Comparison of ENCODE assay signal across 7 cellular contexts in the genomic region with DNA sequence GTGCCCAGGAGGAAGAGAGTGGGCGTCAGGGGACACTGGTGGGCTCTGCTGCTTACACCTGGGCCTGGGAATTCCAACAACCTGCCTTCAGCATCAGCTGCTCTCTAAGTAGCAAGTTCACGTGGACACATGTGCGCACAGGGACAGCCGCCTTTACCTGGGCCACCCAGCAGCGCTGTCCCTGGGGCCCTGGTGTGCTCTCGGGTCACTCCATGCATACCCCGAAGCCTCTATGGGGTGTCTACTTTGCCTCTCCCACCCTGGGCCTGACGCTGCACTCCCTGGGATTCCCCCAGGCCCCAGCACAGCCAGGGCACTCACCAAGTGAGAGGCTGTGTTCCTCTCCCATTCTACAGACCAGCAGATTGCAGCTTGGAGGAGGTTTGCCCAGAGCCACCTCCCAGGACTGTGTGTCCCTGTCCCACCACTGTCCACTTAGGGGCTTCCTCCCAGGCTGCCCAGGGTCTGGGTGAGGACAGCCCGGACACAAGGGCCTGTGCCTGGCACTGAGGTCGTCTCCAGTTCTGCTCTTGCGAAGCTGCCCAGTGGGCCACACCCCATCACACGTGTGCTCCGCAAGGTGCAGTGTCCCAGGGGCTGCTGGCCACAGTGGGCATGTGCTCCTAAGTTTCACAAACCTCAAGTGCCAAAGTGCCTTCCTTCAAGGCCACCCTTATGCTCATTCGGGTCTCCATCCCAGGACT. TPM values are rescaled to one million over a fixed set of nuclear protein-coding genes. Genes with fewer than 3 reads are reported as not detected.
A peak's percentile ranks its signal among the peaks of the same experiment; 100 is the strongest.
DNase-seq lines count a peak whose midpoint lies in the region; ATAC-seq and TF ChIP-seq lines count a peak whose summit lies in the region.

No MANE protein-coding gene starts in this region.

- POLR2A ChIA-PET in PC-9 (lab: Charles Lee; ENCODE audit: unreplicated experiment): interaction anchor here (0.5 kb wide), 1 partner anchor 16 kb away, joined by 3 read pairs; no protein-coding TSS in a partner anchor

- peaks cover 22% of the 10 kb centered on the region; the same call in 1 of the 2 replicates for H3F3A ChIP-seq in PC-9 (ENCODE audit: insufficient read depth, low read depth)

- peaks cover 77% of the 10 kb centered on the region for H3K4me1 Mint-ChIP-seq in stimulated activated naive CD8-positive, alpha-beta T cell treated with anti-CD3 and anti-CD28 coated beads, Interleukin-15, amount 100 ng/mL, for 72 hours

- peak overlapping the region; percentile 85 to 86 for H3K27ac Mint-ChIP-seq in stimulated activated naive CD8-positive, alpha-beta T cell treated with anti-CD3 and anti-CD28 coated beads, Interleukin-15, amount 100 ng/mL, for 72 hours

- H3K27ac ChIP-seq in PC-9: 0 out of 2 replicates have a peak overlapping the region, but pooled peaks have one; percentile 1
- H3K27ac ChIP-seq in adrenal gland: peak overlapping the region in 3 of 5 donors; percentile 47 to 99 (median 97)
- H3K27ac ChIP-seq in right lobe of liver: peak overlapping the region in 1 of 3 donors; percentile 59

- no peak for DNase-seq in PC-9
- peak in 4 of 7 donors; percentile 12 to 24 (median 18) for DNase-seq in adrenal gland
- peak; percentile 17 to 51 (median 47) for DNase-seq in right lobe of liver
- no peak for DNase-seq in stimulated activated naive CD8-positive, alpha-beta T cell treated with anti-CD3 and anti-CD28 coated beads, Interleukin-15, amount 100 ng/mL, for 72 hours
- no peak for DNase-seq in GM19238 (ENCODE audit: insufficient read length, low spot score)

- peaks cover 58% of the 10 kb centered on the region for H3K79me2 ChIP-seq in PC-9 (ENCODE audit: low read depth)

- 74 to 81% (median 77%) methylated on average over 2 to 14 of the region's 14 CpGs for WGBS in adrenal gland, 4 donors
- 50% methylated on average over 2 of the region's 14 CpGs for WGBS in right lobe of liver (ENCODE audit: insufficient coverage, low coverage, low lambda C conversion rate, missing lambda C conversion rate)

- H3K9me3 Mint-ChIP-seq in stimulated activated naive CD8-positive, alpha-beta T cell treated with anti-CD3 and anti-CD28 coated beads, Interleukin-15, amount 100 ng/mL, for 72 hours: no peaks in the 10 kb centered on the region

- 0 out of 2 replicates have a peak, but pooled peaks cover 7% of the 10 kb centered on the region for H3K36me3 ChIP-seq in PC-9 (ENCODE audit: low read depth)
- H3K36me3 ChIP-seq in adrenal gland (replicated peaks in 1 of 2): peaks cover 0 to 32% of the 10 kb centered on the region in 2 donors
- H3K36me3 ChIP-seq in right lobe of liver: peaks cover 0 to 32% (median 9%) of the 10 kb centered on the region in 4 donors

- no peaks in the 10 kb centered on the region for H3K9me2 ChIP-seq in PC-9 (ENCODE audit: insufficient read depth)

- no TSS peak for BruUV-seq in PC-9 (replicated peaks; lab: Mats Ljungman, UMichigan)

- peak overlapping the region; percentile 66 to 82 for H3K4me3 Mint-ChIP-seq in stimulated activated naive CD8-positive, alpha-beta T cell treated with anti-CD3 and anti-CD28 coated beads, Interleukin-15, amount 100 ng/mL, for 72 hours

- H3K4me3 ChIP-seq in PC-9 (no peak overlapping the region), adrenal gland (no peak overlapping the region), right lobe of liver (no peak overlapping the region)

- CTCF ChIA-PET in PC-9 (lab: Charles Lee): no interaction called here

- no peak overlapping the region for H3K4me2 ChIP-seq in PC-9

- H2AFZ ChIP-seq in PC-9: no peak overlapping the region

- H3K27me3 ChIP-seq in PC-9 (ENCODE audit: insufficient read depth, low read depth) (no peaks in the 10 kb centered on the region), adrenal gland (no peaks in the 10 kb centered on the region), right lobe of liver (no peaks in the 10 kb centered on the region)

- H3K9me3 ChIP-seq in PC-9 (ENCODE audit: insufficient read depth, low read depth): no peaks in the 10 kb centered on the region
- H3K9me3 ChIP-seq in adrenal gland (replicated peaks in 1 of 3): no peaks in the 10 kb centered on the region
- H3K9me3 ChIP-seq in right lobe of liver: no peaks in the 10 kb centered on the region

- TF ChIP-seq CTCF in PC-9 (conservative IDR thresholded peaks at IDR 0.05) (no peak), adrenal gland (IDR thresholded peaks at IDR 0.05) (no peak), right lobe of liver (IDR thresholded peaks at IDR 0.05) (no peak)

- intact Hi-C loops in PC-9 (cut with micrococcal nuclease; ENCODE audit: unreplicated experiment): no loop called here
- intact Hi-C loops in adrenal gland (cut with DNase I): no loop called here
- intact Hi-C loops in right lobe of liver (cut with DNase I): no loop called here

- H3K4me1 ChIP-seq in PC-9 (replicated peaks; ENCODE audit: insufficient read depth) (peaks cover 19% of the 10 kb centered on the region), adrenal gland (replicated peaks in 1 of 2) (peaks cover 57 to 75% of the 10 kb centered on the region in 2 donors), right lobe of liver (peaks cover 0 to 41% (median 16%) of the 10 kb centered on the region in 4 donors)

- H4K20me1 ChIP-seq in PC-9 (ENCODE audit: insufficient read depth): peaks cover 37% of the 10 kb centered on the region

- no peak for ATAC-seq in right lobe of liver
- no peak for ATAC-seq in stimulated activated naive CD8-positive, alpha-beta T cell treated with anti-CD3 and anti-CD28 coated beads, Interleukin-15, amount 100 ng/mL, for 72 hours
- ATAC-seq in GM21423 (IDR thresholded peaks at IDR 0.05; ENCODE audit: unreplicated experiment): no peak
- ATAC-seq in HG03432 (IDR thresholded peaks at IDR 0.05; ENCODE audit: unreplicated experiment): no peak

- TF ChIP-seq POLR2A in adrenal gland (IDR thresholded peaks at IDR 0.05): no peak
- no peak for TF ChIP-seq POLR2A in right lobe of liver (IDR thresholded peaks at IDR 0.05)

- no peaks in the 10 kb centered on the region for H3K27me3 Mint-ChIP-seq in stimulated activated naive CD8-positive, alpha-beta T cell treated with anti-CD3 and anti-CD28 coated beads, Interleukin-15, amount 100 ng/mL, for 72 hours

RNA-seq across cellular contexts. Expression of gene NINJ1, which starts 5.9 kb away (rescaled TPM):
- 115 TPM in 2 replicates for total RNA-seq in PC-9 (2021)
- 100 to 1,000 TPM; 122 to 339 (median 181) TPM for total RNA-seq in adrenal gland
- 100 to 1,000 TPM in 2 of 3 donors, 10 to 100 TPM in 1; 31.1 to 135 (median 101) TPM for polyA plus RNA-seq in adrenal gland
- total RNA-seq in right lobe of liver: 100 to 1,000 TPM in 1 of 6 experiments, 10 to 100 TPM in 5; 35.6 to 103 (median 65.1) TPM

RNA-seq across cellular contexts. Expression of gene CARD19, which starts 32.1 kb away (rescaled TPM):
- total RNA-seq in PC-9 (2021) (97.5 and 122 TPM in 2 replicates), adrenal gland (10 to 100 TPM; 29.7 to 75.0 (median 39.2) TPM), right lobe of liver (10 to 100 TPM in 3 of 6 experiments, 1 to 10 TPM in 3; 6.3 to 31.7 (median 12.1) TPM)
- polyA plus RNA-seq in adrenal gland: 10 to 100 TPM; 10.7 to 69.1 (median 68.4) TPM

RNA-seq across cellular contexts. Expression of gene WNK2, which starts 55.8 kb away (rescaled TPM):
- total RNA-seq in PC-9 (2021) (44.6 and 61.3 TPM in 2 replicates), adrenal gland (10 to 100 TPM in 3 of 8 donors, 1 to 10 TPM in 5; 5.5 to 14.9 (median 8.4) TPM), right lobe of liver (1 to 10 TPM in 5 of 6 experiments, under 1 TPM in 1; 0.43 to 3.6 (median 1.3) TPM)
- 10 to 100 TPM in 1 of 3 donors, 1 to 10 TPM in 2; 3.3 to 17.6 (median 9.2) TPM for polyA plus RNA-seq in adrenal gland

Comparison
In these comparisons a context has a peak if more than half of its experiments do, and no peak if none do; other contexts are left out.
1. DNase-seq: peak in adrenal gland (4 of 7) and right lobe of liver (3 of 3); none in PC-9 (0 of 2), stimulated activated naive CD8-positive, alpha-beta T cell treated with anti-CD3 and anti-CD28 coated beads, Interleukin-15, amount 100 ng/mL, for 72 hours (0 of 2) and GM19238 (single experiment).